8 cellular contexts compared by ENCODE assay signal in genomic region chr19:4581381-4582111, GRCh38. TPM values are rescaled to one million over a fixed set of nuclear protein-coding genes. Genes with fewer than 3 reads are reported as not detected.
DNase-seq lines count a peak whose midpoint lies in the region; ATAC-seq, FAIRE-seq and TF ChIP-seq lines count a peak whose summit lies in the region.

No MANE protein-coding gene starts in this region.

- H3K27ac Mint-ChIP-seq in activated naive CD4-positive, alpha-beta T cell treated with anti-CD3 and anti-CD28 coated beads for 36 hours, result no peak overlapping the region
- H3K27ac Mint-ChIP-seq in activated naive CD4-positive, alpha-beta T cell treated with anti-CD3 and anti-CD28 coated beads, Interleukin-2, amount 10 ng/mL, durations not matched to agents 7 days and 5 days, result no peak overlapping the region

- H3K27ac ChIP-seq in suprapubic skin, result no peak overlapping the region

- DNase-seq in activated naive CD4-positive, alpha-beta T cell treated with anti-CD3 and anti-CD28 coated beads for 36 hours, result no peak
- DNase-seq in activated naive CD4-positive, alpha-beta T cell treated with anti-CD3 and anti-CD28 coated beads, Interleukin-2, amount 10 ng/mL, durations not matched to agents 7 days and 5 days, result no peak
- peak; percentile 61 for DNase-seq in RPMI8226
- DNase-seq in hepatic stellate cell (ENCODE audit: low spot score), result peak; percentile 64
- DNase-seq in suprapubic skin (ENCODE audit: low spot score in 2 of 2), result no peak
- no peak for DNase-seq in MG63
- DNase-seq in RCC 7860 (ENCODE audit: low spot score), result no peak

- ATAC-seq in GM18861 (IDR thresholded peaks at IDR 0.05; ENCODE audit: unreplicated experiment), result no peak

- H3K27me3 Mint-ChIP-seq in activated naive CD4-positive, alpha-beta T cell treated with anti-CD3 and anti-CD28 coated beads for 36 hours (ENCODE audit: low read depth), result peaks cover 52% of the 10 kb centered on the region
- H3K27me3 Mint-ChIP-seq in activated naive CD4-positive, alpha-beta T cell treated with anti-CD3 and anti-CD28 coated beads, Interleukin-2, amount 10 ng/mL, durations not matched to agents 7 days and 5 days, result peaks cover 93% of the 10 kb centered on the region

- CTCF ChIA-PET in activated naive CD4-positive, alpha-beta T cell treated with anti-CD3 and anti-CD28 coated beads for 36 hours (lab: Charles Lee), result interaction anchor here (1.9 kb wide), 1 partner anchor 11 kb away, joined by 5 read pairs; no protein-coding TSS in a partner anchor
- CTCF ChIA-PET in activated naive CD4-positive, alpha-beta T cell treated with anti-CD3 and anti-CD28 coated beads, Interleukin-2, amount 10 ng/mL, durations not matched to agents 7 days and 5 days (lab: Charles Lee), result interaction anchor here (1.3 kb wide), 1 partner anchor 55 kb away, joined by 3 read pairs; no protein-coding TSS in a partner anchor

- peaks cover 72% of the 10 kb centered on the region for H3K27me3 ChIP-seq in suprapubic skin
- H3K27me3 ChIP-seq in MG63, result no peaks in the 10 kb centered on the region; the same call in 1 of the 2 replicates

- TF ChIP-seq CTCF in suprapubic skin (IDR thresholded peaks at IDR 0.05), result no peak

- TF ChIP-seq EP300 in suprapubic skin (IDR thresholded peaks at IDR 0.05), result no peak

- intact Hi-C loops in activated naive CD4-positive, alpha-beta T cell treated with anti-CD3 and anti-CD28 coated beads for 36 hours (cut with micrococcal nuclease), result no loop called here

- 1% methylated on average over 47 of the region's 84 CpGs for WGBS in suprapubic skin

- H3K9me3 ChIP-seq in suprapubic skin, result no peaks in the 10 kb centered on the region
- H3K9me3 ChIP-seq in MG63, result no peaks in the 10 kb centered on the region

- H3K4me3 ChIP-seq in suprapubic skin (peak overlapping the region; percentile 42), MG63 (no peak overlapping the region)

- no peaks in the 10 kb centered on the region for H3K9me3 Mint-ChIP-seq in activated naive CD4-positive, alpha-beta T cell treated with anti-CD3 and anti-CD28 coated beads for 36 hours
- no peaks in the 10 kb centered on the region for H3K9me3 Mint-ChIP-seq in activated naive CD4-positive, alpha-beta T cell treated with anti-CD3 and anti-CD28 coated beads, Interleukin-2, amount 10 ng/mL, durations not matched to agents 7 days and 5 days

- no peak for FAIRE-seq in RCC 7860 (lab: Jason Lieb, UNC)

- TF ChIP-seq POLR2A in suprapubic skin (IDR thresholded peaks at IDR 0.05), result no peak

- H3K36me3 ChIP-seq in suprapubic skin (no peaks in the 10 kb centered on the region), MG63 (no peaks in the 10 kb centered on the region)

- H3K4me3 Mint-ChIP-seq in activated naive CD4-positive, alpha-beta T cell treated with anti-CD3 and anti-CD28 coated beads for 36 hours, result peak overlapping the region; percentile 23
- no peak overlapping the region for H3K4me3 Mint-ChIP-seq in activated naive CD4-positive, alpha-beta T cell treated with anti-CD3 and anti-CD28 coated beads, Interleukin-2, amount 10 ng/mL, durations not matched to agents 7 days and 5 days

- H3K4me1 Mint-ChIP-seq in activated naive CD4-positive, alpha-beta T cell treated with anti-CD3 and anti-CD28 coated beads for 36 hours (ENCODE audit: low read depth), result peaks cover 12% of the 10 kb centered on the region
- H3K4me1 Mint-ChIP-seq in activated naive CD4-positive, alpha-beta T cell treated with anti-CD3 and anti-CD28 coated beads, Interleukin-2, amount 10 ng/mL, durations not matched to agents 7 days and 5 days, result peaks cover 7% of the 10 kb centered on the region

- H3K4me1 ChIP-seq in suprapubic skin, result peaks cover 24% of the 10 kb centered on the region

- no peaks in the 10 kb centered on the region for H3K36me3 Mint-ChIP-seq in activated naive CD4-positive, alpha-beta T cell treated with anti-CD3 and anti-CD28 coated beads for 36 hours (ENCODE audit: low read depth)
- H3K36me3 Mint-ChIP-seq in activated naive CD4-positive, alpha-beta T cell treated with anti-CD3 and anti-CD28 coated beads, Interleukin-2, amount 10 ng/mL, durations not matched to agents 7 days and 5 days, result no peaks in the 10 kb centered on the region

RNA-seq across cellular contexts. Expression of gene SEMA6B, which starts 22.1 kb away (rescaled TPM):
- total RNA-seq in activated naive CD4-positive, alpha-beta T cell treated with anti-CD3 and anti-CD28 coated beads for 36 hours, result under 1 TPM in 1 of 2 experiments, not detected in 1; 0.17 TPM
- 1 to 10 TPM; 1.5 to 5.4 (median 3.3) TPM for total RNA-seq in suprapubic skin
- 4.5 and 5.7 TPM in 2 replicates for total RNA-seq in MG63 (2014; rRNA removed; shearing (Covaris generic); ENCODE audit: low replicate concordance)

RNA-seq across cellular contexts. Expression of gene LRG1, which starts 41.7 kb away (rescaled TPM):
- total RNA-seq in activated naive CD4-positive, alpha-beta T cell treated with anti-CD3 and anti-CD28 coated beads for 36 hours, result 1 to 10 TPM; 1.3 to 1.5 TPM
- 1 to 10 TPM; 4.5 to 8.0 (median 6.3) TPM for total RNA-seq in suprapubic skin
- total RNA-seq in MG63 (2014; rRNA removed; shearing (Covaris generic); ENCODE audit: low replicate concordance), result not detected in 2 replicates

RNA-seq across cellular contexts. Expression of gene PLIN5, which starts 46.5 kb away (rescaled TPM):
- total RNA-seq in activated naive CD4-positive, alpha-beta T cell treated with anti-CD3 and anti-CD28 coated beads for 36 hours, result under 1 TPM; 0.07 to 0.25 TPM
- 10 to 100 TPM in 1 of 4 donors, 1 to 10 TPM in 3; 1.8 to 16.4 (median 5.6) TPM for total RNA-seq in suprapubic skin
- total RNA-seq in MG63 (2014; rRNA removed; shearing (Covaris generic); ENCODE audit: low replicate concordance), result not detected in 2 replicates

RNA-seq across cellular contexts. Expression of gene TNFAIP8L1, which starts 57.8 kb away (rescaled TPM):
- total RNA-seq in activated naive CD4-positive, alpha-beta T cell treated with anti-CD3 and anti-CD28 coated beads for 36 hours, result 10 to 100 TPM; 19.9 to 20.4 TPM
- 1 to 10 TPM; 4.8 to 8.3 (median 7.0) TPM for total RNA-seq in suprapubic skin
- 1.2 and 1.5 TPM in 2 replicates for total RNA-seq in MG63 (2014; rRNA removed; shearing (Covaris generic); ENCODE audit: low replicate concordance)

Comparison
In these comparisons a context has a peak if more than half of its experiments do, and no peak if none do; other contexts are left out.
1. DNase-seq: peak in RPMI8226 (single experiment) and hepatic stellate cell (single experiment); none in activated naive CD4-positive, alpha-beta T cell treated with anti-CD3 and anti-CD28 coated beads for 36 hours (single experiment), activated naive CD4-positive, alpha-beta T cell treated with anti-CD3 and anti-CD28 coated beads, Interleukin-2, amount 10 ng/mL, durations not matched to agents 7 days and 5 days (single experiment), suprapubic skin (0 of 2), MG63 (single experiment) and RCC 7860 (single experiment).